ENCODE assay signal across 8 cellular contexts in genomic region chr17:18816489-18817371, GRCh38. TPM values are rescaled to one million over a fixed set of nuclear protein-coding genes. Genes with fewer than 3 reads are reported as not detected.
DNase-seq lines count a peak whose midpoint lies in the region; ATAC-seq and TF ChIP-seq lines count a peak whose summit lies in the region.
"Not testable (repeated sequence)": the region's sequence is repeated elsewhere in the genome, so short reads cannot be mapped to it uniquely, and the experiment has no call there.

No MANE protein-coding gene starts in this region.

- H3K9me3 Mint-ChIP-seq in stimulated activated memory B cell treated with anti-CD40 and anti-IgM and Interleukin-4, amounts not matched to agents 10 μg/mL and 1 μg/mL and 100 μg/mL, for 72 hours, result not testable (repeated sequence)

- H3K27ac Mint-ChIP-seq in T-helper 17 cell; stimulated activated memory B cell treated with anti-CD40 and anti-IgM and Interleukin-4, amounts not matched to agents 10 μg/mL and 1 μg/mL and 100 μg/mL, for 72 hours: not testable (repeated sequence)

- not testable (repeated sequence) for H3K27ac ChIP-seq in foreskin keratinocyte

- not testable (repeated sequence) for H3K27me3 ChIP-seq in foreskin keratinocyte

- H3K27me3 Mint-ChIP-seq in T-helper 17 cell; stimulated activated memory B cell treated with anti-CD40 and anti-IgM and Interleukin-4, amounts not matched to agents 10 μg/mL and 1 μg/mL and 100 μg/mL, for 72 hours: not testable (repeated sequence)

- TF ChIP-seq CTCF in foreskin keratinocyte (conservative IDR thresholded peaks at IDR 0.05), result peak; percentile 76

- ATAC-seq in HG03280 (IDR thresholded peaks at IDR 0.05; ENCODE audit: unreplicated experiment) (peak; percentile 59), T-helper 17 cell (peak; percentile 79), foreskin keratinocyte (peak; percentile 46)
- ATAC-seq in stimulated activated memory B cell treated with anti-CD40 and anti-IgM and Interleukin-4, amounts not matched to agents 10 μg/mL and 1 μg/mL and 100 μg/mL, for 72 hours, result peak; percentile 59

- not testable (repeated sequence) for H3K36me3 Mint-ChIP-seq in T-helper 17 cell (ENCODE audit: low read depth); stimulated activated memory B cell treated with anti-CD40 and anti-IgM and Interleukin-4, amounts not matched to agents 10 μg/mL and 1 μg/mL and 100 μg/mL, for 72 hours

- not testable (repeated sequence) for H3K9me3 ChIP-seq in T-helper 17 cell (ENCODE audit: control insufficient read depth, low read length, poor library complexity, severe bottlenecking)

- DNase-seq in Caki2 (ENCODE audit: low read depth), result peak; percentile 45
- DNase-seq in NCI-H345 (lab: John Stamatoyannopoulos, UW), result peak; percentile 22
- DNase-seq in T-helper 17 cell, result peak in 1 of 3 donors; percentile 18
- DNase-seq in amniotic epithelial cell (ENCODE audit: low read depth), result peak; percentile 81
- DNase-seq in foreskin keratinocyte, result peak in 1 of 2 donors; percentile 45
- peak; percentile 72 for DNase-seq in myocyte (ENCODE audit: low read depth)

- not testable (repeated sequence) for H3K4me3 Mint-ChIP-seq in T-helper 17 cell; stimulated activated memory B cell treated with anti-CD40 and anti-IgM and Interleukin-4, amounts not matched to agents 10 μg/mL and 1 μg/mL and 100 μg/mL, for 72 hours

- in situ Hi-C loops in Caki2 (cut with HindIII; ENCODE audit: low pct_unique_long_range_greater_than_20kb, low sequenced_read_pairs), result not testable (repeated sequence)

- H3K4me1 ChIP-seq in foreskin keratinocyte, result not testable (repeated sequence)

- H3K4me1 Mint-ChIP-seq in T-helper 17 cell; stimulated activated memory B cell treated with anti-CD40 and anti-IgM and Interleukin-4, amounts not matched to agents 10 μg/mL and 1 μg/mL and 100 μg/mL, for 72 hours: not testable (repeated sequence)

RNA-seq across cellular contexts. Expression of gene TVP23B, which starts 35.7 kb away (rescaled TPM):
- 56.8 and 69.6 TPM in 2 replicates for total RNA-seq in Caki2 (2014; rRNA removed; shearing (Covaris generic); ENCODE audit: low replicate concordance)
- total RNA-seq in T-helper 17 cell, result 10 to 100 TPM; 17.2 to 28.6 TPM
- 43.4 and 49.9 TPM in 2 replicates for total RNA-seq in foreskin keratinocyte
- polyA plus RNA-seq in foreskin keratinocyte, result 20.9 and 26.5 TPM in 2 replicates
- 44.0 and 56.2 TPM in 2 replicates for total RNA-seq in myocyte
- 34.0 TPM for polyA plus RNA-seq in myocyte (2012)

RNA-seq across cellular contexts. Expression of gene PRPSAP2, which starts 41.2 kb away (rescaled TPM):
- 52.2 and 67.5 TPM in 2 replicates for total RNA-seq in Caki2 (2014; rRNA removed; shearing (Covaris generic); ENCODE audit: low replicate concordance)
- total RNA-seq in T-helper 17 cell (10 to 100 TPM; 26.3 to 27.9 TPM), foreskin keratinocyte (26.6 and 28.3 TPM in 2 replicates), myocyte (27.4 and 30.3 TPM in 2 replicates)
- polyA plus RNA-seq in foreskin keratinocyte, result 18.4 and 22.6 TPM in 2 replicates
- 18.7 TPM for polyA plus RNA-seq in myocyte (2012)
